ENCODE assay signal across 9 cellular contexts in genomic region chr13:75258159-75258782, GRCh38.
A peak's percentile ranks its signal among the peaks of the same experiment; 100 is the strongest.
DNase-seq lines count a peak whose midpoint lies in the region; ATAC-seq and FAIRE-seq lines count a peak whose summit lies in the region.
"Had no signal": no experiment of that assay in that cellular context is flagged by ENCODE, and none has a peak within 500 bp of the region (broad histone marks: within the 10 kb centered on the region; RNA-seq: fewer than 3 reads in every experiment).

No MANE protein-coding gene starts in this region.

- ATAC-seq in HG03565 (IDR thresholded peaks at IDR 0.05; ENCODE audit: unreplicated experiment) (peak; percentile 70), sciatic nerve (peak; percentile 53), HG03045 (IDR thresholded peaks at IDR 0.05; ENCODE audit: unreplicated experiment) (no peak)

- peak; percentile 80 for FAIRE-seq in RCC 7860 (lab: Jason Lieb, UNC)

- intact Hi-C loops in sciatic nerve (cut with DNase I) = no loop called here

- DNase-seq in NCI-H2196 (lab: John Stamatoyannopoulos, UW; ENCODE audit: unreplicated experiment) (peak; percentile 1), NCI-H2196 treated with DMSO at 0.1 percent for 48 hours (lab: John Stamatoyannopoulos, UW; ENCODE audit: unreplicated experiment) (no peak), RCC 7860 (ENCODE audit: low spot score) (peak; percentile 60), fibroblast of peridontal ligament (ENCODE audit: extremely low read depth) (peak; percentile 78), sciatic nerve (ENCODE audit: low spot score) (no peak), UCSD-AML1 (lab: John Stamatoyannopoulos, UW; ENCODE audit: unreplicated experiment) (no peak)
- DNase-seq: activated naive CD8-positive, alpha-beta T cell treated with anti-CD3 and anti-CD28 coated beads, Interleukin-2, amount 10 ng/mL, durations not matched to agents 7 days and 5 days had no signal

Comparison
In these comparisons a context has a peak if more than half of its experiments do, and no peak if none do; other contexts are left out.
1. DNase-seq: peak in NCI-H2196 (single experiment), RCC 7860 (single experiment) and fibroblast of peridontal ligament (single experiment); none in NCI-H2196 treated with DMSO at 0.1 percent for 48 hours (single experiment), sciatic nerve (single experiment) and UCSD-AML1 (single experiment).